ENCODE assay signal across 23 cellular contexts in genomic region chr11:15874699-15875098, GRCh38.
"Had no signal": no experiment of that assay in that cellular context is flagged by ENCODE, and none has a peak within 500 bp of the region (broad histone marks: within the 10 kb centered on the region; RNA-seq: fewer than 3 reads in every experiment).

No MANE protein-coding gene starts in this region.

- DNase-seq: IMR-90, Karpas-422, KG1, MG63, NCI-H1092, NCI-H1105 treated with DMSO at 0.1 percent for 48 hours, NCI-H1417 treated with DMSO at 0.1 percent for 48 hours, NCI-H146, NCI-H1694 treated with DMSO at 0.1 percent for 48 hours, NCI-H1930, NCI-H2081, NCI-H2107, NCI-H226, NCI-H446, NCI-H510A, NCI-H524 treated with DMSO at 0.1 percent for 48 hours, NCI-H69, NCI-H774, RPMI8226, SHP77 had no signal

- ATAC-seq: HepG2, SK-N-SH treated with all-trans-retinoic acid at 6 μM for 48 hours had no signal

- H3K27me3 ChIP-seq: MG63 had no signal

- FAIRE-seq: HepG2, RCC 7860 had no signal

- H3K4me3 ChIP-seq: MG63 had no signal

- H3K9me3 ChIP-seq: MG63 had no signal

- H3K36me3 ChIP-seq: MG63 had no signal
